1 cellular context compared by ENCODE assay signal in genomic region chr19:4539697-4540581, GRCh38.
TF ChIP-seq lines count a peak whose summit lies in the region.

TSS of gene LRG1 (minus strand) at chr19:4540036. CDS start at chr19:4540013, 23 bp downstream.

TF ChIP-seq in HepG2, 621 proteins besides CTCF, POLR2A, EP300 and RAD21 (continued from another document and continues in another):
- 0 out of 2 replicates have a peak, but pooled peaks have one; percentile 31 for TF ChIP-seq MXD3 (CRISPR knock-in tag; IDR thresholded peaks at IDR 0.05)
- TF ChIP-seq, protein P1, sequence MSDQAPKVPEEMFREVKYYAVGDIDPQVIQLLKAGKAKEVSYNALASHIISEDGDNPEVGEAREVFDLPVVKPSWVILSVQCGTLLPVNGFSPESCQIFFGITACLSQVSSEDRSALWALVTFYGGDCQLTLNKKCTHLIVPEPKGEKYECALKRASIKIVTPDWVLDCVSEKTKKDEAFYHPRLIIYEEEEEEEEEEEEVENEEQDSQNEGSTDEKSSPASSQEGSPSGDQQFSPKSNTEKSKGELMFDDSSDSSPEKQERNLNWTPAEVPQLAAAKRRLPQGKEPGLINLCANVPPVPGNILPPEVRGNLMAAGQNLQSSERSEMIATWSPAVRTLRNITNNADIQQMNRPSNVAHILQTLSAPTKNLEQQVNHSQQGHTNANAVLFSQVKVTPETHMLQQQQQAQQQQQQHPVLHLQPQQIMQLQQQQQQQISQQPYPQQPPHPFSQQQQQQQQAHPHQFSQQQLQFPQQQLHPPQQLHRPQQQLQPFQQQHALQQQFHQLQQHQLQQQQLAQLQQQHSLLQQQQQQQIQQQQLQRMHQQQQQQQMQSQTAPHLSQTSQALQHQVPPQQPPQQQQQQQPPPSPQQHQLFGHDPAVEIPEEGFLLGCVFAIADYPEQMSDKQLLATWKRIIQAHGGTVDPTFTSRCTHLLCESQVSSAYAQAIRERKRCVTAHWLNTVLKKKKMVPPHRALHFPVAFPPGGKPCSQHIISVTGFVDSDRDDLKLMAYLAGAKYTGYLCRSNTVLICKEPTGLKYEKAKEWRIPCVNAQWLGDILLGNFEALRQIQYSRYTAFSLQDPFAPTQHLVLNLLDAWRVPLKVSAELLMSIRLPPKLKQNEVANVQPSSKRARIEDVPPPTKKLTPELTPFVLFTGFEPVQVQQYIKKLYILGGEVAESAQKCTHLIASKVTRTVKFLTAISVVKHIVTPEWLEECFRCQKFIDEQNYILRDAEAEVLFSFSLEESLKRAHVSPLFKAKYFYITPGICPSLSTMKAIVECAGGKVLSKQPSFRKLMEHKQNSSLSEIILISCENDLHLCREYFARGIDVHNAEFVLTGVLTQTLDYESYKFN (CRISPR knock-in tag; conservative IDR thresholded peaks at IDR 0.05), result peak; percentile 66
- TF ChIP-seq, protein P2, sequence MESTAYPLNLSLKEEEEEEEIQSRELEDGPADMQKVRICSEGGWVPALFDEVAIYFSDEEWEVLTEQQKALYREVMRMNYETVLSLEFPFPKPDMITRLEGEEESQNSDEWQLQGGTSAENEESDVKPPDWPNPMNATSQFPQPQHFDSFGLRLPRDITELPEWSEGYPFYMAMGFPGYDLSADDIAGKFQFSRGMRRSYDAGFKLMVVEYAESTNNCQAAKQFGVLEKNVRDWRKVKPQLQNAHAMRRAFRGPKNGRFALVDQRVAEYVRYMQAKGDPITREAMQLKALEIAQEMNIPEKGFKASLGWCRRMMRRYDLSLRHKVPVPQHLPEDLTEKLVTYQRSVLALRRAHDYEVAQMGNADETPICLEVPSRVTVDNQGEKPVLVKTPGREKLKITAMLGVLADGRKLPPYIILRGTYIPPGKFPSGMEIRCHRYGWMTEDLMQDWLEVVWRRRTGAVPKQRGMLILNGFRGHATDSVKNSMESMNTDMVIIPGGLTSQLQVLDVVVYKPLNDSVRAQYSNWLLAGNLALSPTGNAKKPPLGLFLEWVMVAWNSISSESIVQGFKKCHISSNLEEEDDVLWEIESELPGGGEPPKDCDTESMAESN (CRISPR knock-in tag; conservative IDR thresholded peaks at IDR 0.05), result 0 out of 2 replicates have a peak, but pooled peaks have one; percentile 17
- TF ChIP-seq MYNN (CRISPR knock-in tag; IDR thresholded peaks at IDR 0.05; ENCODE audit: low read depth), result peak; percentile 52; the same call in 1 of the 2 replicates
- TF ChIP-seq KAT8 (CRISPR knock-in tag; IDR thresholded peaks at IDR 0.05), result peak; percentile 82
- no peak for TF ChIP-seq ZNF782 (CRISPR knock-in tag; IDR thresholded peaks at IDR 0.05; ENCODE audit: borderline replicate concordance)
- no peak for TF ChIP-seq XRCC5 (optimal IDR thresholded peaks at IDR 0.05; ENCODE audit: low read length)
- TF ChIP-seq SP5 (CRISPR knock-in tag; IDR thresholded peaks at IDR 0.05; ENCODE audit: borderline replicate concordance, low read depth), result peak; percentile 83
- TF ChIP-seq ZFP62 (CRISPR knock-in tag; IDR thresholded peaks at IDR 0.05), result no peak
- peak; percentile 55; the same call in 1 of the 2 replicates for TF ChIP-seq HNF4A (CRISPR knock-in tag; IDR thresholded peaks at IDR 0.05)
- TF ChIP-seq MAZ (IDR thresholded peaks at IDR 0.05; ENCODE audit: borderline replicate concordance, low read depth, low read length), result peak; percentile 53; the same call in 1 of the 2 replicates
- TF ChIP-seq MAZ (CRISPR knock-in tag; IDR thresholded peaks at IDR 0.05; ENCODE audit: low read depth), result no peak
- peak; percentile 32; the same call in 1 of the 2 replicates for TF ChIP-seq ZNF580 (CRISPR knock-in tag; IDR thresholded peaks at IDR 0.05; ENCODE audit: borderline replicate concordance, low read depth)
- TF ChIP-seq, protein P3, sequence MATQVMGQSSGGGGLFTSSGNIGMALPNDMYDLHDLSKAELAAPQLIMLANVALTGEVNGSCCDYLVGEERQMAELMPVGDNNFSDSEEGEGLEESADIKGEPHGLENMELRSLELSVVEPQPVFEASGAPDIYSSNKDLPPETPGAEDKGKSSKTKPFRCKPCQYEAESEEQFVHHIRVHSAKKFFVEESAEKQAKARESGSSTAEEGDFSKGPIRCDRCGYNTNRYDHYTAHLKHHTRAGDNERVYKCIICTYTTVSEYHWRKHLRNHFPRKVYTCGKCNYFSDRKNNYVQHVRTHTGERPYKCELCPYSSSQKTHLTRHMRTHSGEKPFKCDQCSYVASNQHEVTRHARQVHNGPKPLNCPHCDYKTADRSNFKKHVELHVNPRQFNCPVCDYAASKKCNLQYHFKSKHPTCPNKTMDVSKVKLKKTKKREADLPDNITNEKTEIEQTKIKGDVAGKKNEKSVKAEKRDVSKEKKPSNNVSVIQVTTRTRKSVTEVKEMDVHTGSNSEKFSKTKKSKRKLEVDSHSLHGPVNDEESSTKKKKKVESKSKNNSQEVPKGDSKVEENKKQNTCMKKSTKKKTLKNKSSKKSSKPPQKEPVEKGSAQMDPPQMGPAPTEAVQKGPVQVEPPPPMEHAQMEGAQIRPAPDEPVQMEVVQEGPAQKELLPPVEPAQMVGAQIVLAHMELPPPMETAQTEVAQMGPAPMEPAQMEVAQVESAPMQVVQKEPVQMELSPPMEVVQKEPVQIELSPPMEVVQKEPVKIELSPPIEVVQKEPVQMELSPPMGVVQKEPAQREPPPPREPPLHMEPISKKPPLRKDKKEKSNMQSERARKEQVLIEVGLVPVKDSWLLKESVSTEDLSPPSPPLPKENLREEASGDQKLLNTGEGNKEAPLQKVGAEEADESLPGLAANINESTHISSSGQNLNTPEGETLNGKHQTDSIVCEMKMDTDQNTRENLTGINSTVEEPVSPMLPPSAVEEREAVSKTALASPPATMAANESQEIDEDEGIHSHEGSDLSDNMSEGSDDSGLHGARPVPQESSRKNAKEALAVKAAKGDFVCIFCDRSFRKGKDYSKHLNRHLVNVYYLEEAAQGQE (IDR thresholded peaks at IDR 0.05; ENCODE audit: borderline replicate concordance in 1 of 2, low read depth in 1 of 2, low read length in 2 of 2), result no peak; a peak in 1 of 4 replicates
- peak; percentile 98 for TF ChIP-seq ELF3 (CRISPR knock-in tag; IDR thresholded peaks at IDR 0.05)
- 0 out of 2 replicates have a peak, but pooled peaks have one; percentile 74 for TF ChIP-seq ZC3H13 (CRISPR knock-in tag; IDR thresholded peaks at IDR 0.05)
- TF ChIP-seq ZBTB7B (CRISPR knock-in tag; IDR thresholded peaks at IDR 0.05), result peak; percentile 53; the same call in 1 of the 2 replicates
- TF ChIP-seq ARID4A (CRISPR knock-in tag; IDR thresholded peaks at IDR 0.05; ENCODE audit: borderline replicate concordance), result peak; percentile 77; the same call in 1 of the 2 replicates
- no peak for TF ChIP-seq ZNF660 (CRISPR knock-in tag; IDR thresholded peaks at IDR 0.05; ENCODE audit: borderline replicate concordance, low read depth)
- TF ChIP-seq ZNF619 (CRISPR knock-in tag; IDR thresholded peaks at IDR 0.05), result no peak
- TF ChIP-seq POLR2AphosphoS5 (IDR thresholded peaks at IDR 0.05; ENCODE audit: low read depth, low read length), result peak; percentile 96
- TF ChIP-seq MTF2 (CRISPR knock-in tag; IDR thresholded peaks at IDR 0.05; ENCODE audit: borderline replicate concordance), result 0 out of 2 replicates have a peak, but pooled peaks have one; percentile 21
- TF ChIP-seq ATF7-NPFF (CRISPR knock-in tag; IDR thresholded peaks at IDR 0.05; ENCODE audit: low read depth), result peak; percentile 49; the same call in 1 of the 2 replicates
- TF ChIP-seq ZKSCAN5 (CRISPR knock-in tag; IDR thresholded peaks at IDR 0.05), result 0 out of 2 replicates have a peak, but pooled peaks have one; percentile 60
- TF ChIP-seq NFKBIZ (CRISPR knock-in tag; IDR thresholded peaks at IDR 0.05), result peak; percentile 93; the same call in 1 of the 2 replicates
- peak; percentile 56 for TF ChIP-seq KDM2A (CRISPR knock-in tag; IDR thresholded peaks at IDR 0.05; ENCODE audit: borderline replicate concordance, low read depth)
- TF ChIP-seq GABPB1 (CRISPR knock-in tag; IDR thresholded peaks at IDR 0.05), result peak; percentile 64
- no peak for TF ChIP-seq AKNA (CRISPR knock-in tag; IDR thresholded peaks at IDR 0.05; ENCODE audit: borderline replicate concordance)
- TF ChIP-seq CBX1 (IDR thresholded peaks at IDR 0.05; ENCODE audit: low read depth), result peak; percentile 63
- no peak for TF ChIP-seq BRCA1 (CRISPR knock-in tag; IDR thresholded peaks at IDR 0.05)
- TF ChIP-seq FOSL2 (CRISPR knock-in tag; IDR thresholded peaks at IDR 0.05), result peak; percentile 35; the same call in 1 of the 2 replicates
- TF ChIP-seq ESRRA (CRISPR knock-in tag; IDR thresholded peaks at IDR 0.05; ENCODE audit: low read depth), result 0 out of 2 replicates have a peak, but pooled peaks have one; percentile 19
